20 cellular contexts compared by ENCODE assay signal in the genomic region with DNA sequence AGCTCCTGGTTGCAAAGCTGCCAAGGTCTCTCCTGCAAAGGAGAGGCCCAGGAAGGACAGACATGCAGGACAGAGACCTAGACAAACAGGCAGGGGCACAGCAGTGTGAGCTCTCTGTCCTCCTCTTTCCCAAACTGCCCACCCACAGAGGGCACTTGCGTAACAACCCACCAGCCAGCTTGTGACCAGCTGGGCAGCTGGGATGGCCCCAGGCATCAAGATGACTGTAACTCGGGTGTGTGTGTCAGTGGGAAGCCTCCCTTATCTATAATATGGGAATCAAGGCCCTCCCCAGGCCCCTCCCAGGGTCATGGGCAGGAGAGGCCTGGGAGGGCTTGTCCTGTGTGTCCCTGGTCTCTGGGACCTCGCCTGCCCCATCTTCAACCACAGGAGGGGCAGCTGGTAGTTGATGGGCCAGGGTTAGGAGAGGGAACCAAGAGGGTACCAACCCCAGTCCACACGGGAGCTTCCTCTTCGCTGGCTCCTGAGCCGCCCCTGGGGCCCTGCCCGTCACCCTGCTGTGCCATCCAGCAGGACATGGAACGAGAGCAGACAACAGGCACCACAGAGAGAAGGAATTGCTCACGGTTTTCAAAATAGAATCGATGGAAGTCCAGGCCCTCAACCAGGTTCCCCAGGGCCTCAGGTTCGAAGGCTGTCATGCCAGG. TPM values are rescaled to one million over a fixed set of nuclear protein-coding genes. Genes with fewer than 3 reads are reported as not detected.
A peak's percentile ranks its signal among the peaks of the same experiment; 100 is the strongest.
DNase-seq lines count a peak whose midpoint lies in the region; ATAC-seq, FAIRE-seq and TF ChIP-seq lines count a peak whose summit lies in the region.
"Had no signal": no experiment of that assay in that cellular context is flagged by ENCODE, and none has a peak within 500 bp of the region (broad histone marks: within the 10 kb centered on the region; RNA-seq: fewer than 3 reads in every experiment).

No MANE protein-coding gene starts in this region.

- H3F3A ChIP-seq in PC-3 (ENCODE audit: low read length, unreplicated experiment): no peaks in the 10 kb centered on the region

- intact Hi-C loops in HepG2 (cut with micrococcal nuclease; ENCODE audit: unreplicated experiment): no loop called here
- intact Hi-C loops in right lobe of liver (cut with DNase I): no loop called here
- intact Hi-C loops in PC-3 (cut with micrococcal nuclease): no loop called here
- intact Hi-C loops in testis (cut with DNase I; ENCODE audit: low total_unique reads): no loop called here

- no peaks in the 10 kb centered on the region for H3K4me1 ChIP-seq in HepG2 (ENCODE audit: insufficient read depth, low read length)
- no peaks in the 10 kb centered on the region for H3K4me1 ChIP-seq in right lobe of liver
- no peaks in the 10 kb centered on the region for H3K4me1 ChIP-seq in PC-3 (ENCODE audit: insufficient read depth, low read length)
- H3K4me1 ChIP-seq in foreskin keratinocyte: no peaks in the 10 kb centered on the region
- H3K4me1 ChIP-seq in testis: no peaks in the 10 kb centered on the region
- H3K4me1 ChIP-seq: SJCRH30 had no signal

- no peak for TF ChIP-seq CTCF in HepG2 (CRISPR knock-in tag; IDR thresholded peaks at IDR 0.05)
- no peak for TF ChIP-seq CTCF in right lobe of liver (IDR thresholded peaks at IDR 0.05)
- no peak for TF ChIP-seq CTCF in PC-3 (conservative IDR thresholded peaks at IDR 0.05; ENCODE audit: low read depth, low read length)
- no peak for TF ChIP-seq CTCF in epithelial cell of esophagus (IDR thresholded peaks at IDR 0.05; ENCODE audit: insufficient read depth, low read depth, low read length, missing control alignments)
- no peak for TF ChIP-seq CTCF in foreskin keratinocyte (conservative IDR thresholded peaks at IDR 0.05)
- no peak for TF ChIP-seq CTCF in testis (IDR thresholded peaks at IDR 0.05)

- H2AFZ ChIP-seq in HepG2 (ENCODE audit: low read length) (no peak overlapping the region), PC-3 (ENCODE audit: low read length) (no peak overlapping the region)

- H3K79me2 ChIP-seq in HepG2 (ENCODE audit: insufficient read depth, low read length) (no peaks in the 10 kb centered on the region), PC-3 (ENCODE audit: low read length) (no peaks in the 10 kb centered on the region)

- CTCF ChIA-PET in HepG2 (lab: Yijun Ruan, JAX; ENCODE audit: low intra/inter-chr PET ratio, low total read pairs): no interaction called here
- CTCF ChIA-PET in PC-3 (lab: Charles Lee): no interaction called here

- BruUV-seq in HepG2 (replicated peaks; lab: Mats Ljungman, UMichigan) (no TSS peak), PC-3 (replicated peaks; lab: Mats Ljungman, UMichigan) (no TSS peak)

- no peak overlapping the region for H3K27ac ChIP-seq in HepG2 (ENCODE audit: extremely low read length, insufficient read depth, low read length)
- no peak overlapping the region for H3K27ac ChIP-seq in right lobe of liver
- H3K27ac ChIP-seq in PC-3 (ENCODE audit: low read length): no peak overlapping the region
- H3K27ac ChIP-seq in foreskin keratinocyte: no peak overlapping the region
- H3K27ac ChIP-seq in testis: no peak overlapping the region
- H3K27ac ChIP-seq: SJCRH30 had no signal

- H3K4me3 ChIP-seq in HepG2 (replicated peaks in 1 of 3; ENCODE audit: insufficient read depth in 1 of 3, low read depth in 2 of 3, low read length in 3 of 3): no peak overlapping the region
- H3K4me3 ChIP-seq in right lobe of liver: no peak overlapping the region
- no peak overlapping the region for H3K4me3 ChIP-seq in PC-3 (ENCODE audit: low read length)
- no peak overlapping the region for H3K4me3 ChIP-seq in epithelial cell of esophagus (ENCODE audit: low read length)
- no peak overlapping the region for H3K4me3 ChIP-seq in testis
- H3K4me3 ChIP-seq: SJCRH30 had no signal

- no peak overlapping the region for H3K9ac ChIP-seq in HepG2 (ENCODE audit: insufficient read depth, low read depth, low read length)
- no peak overlapping the region for H3K9ac ChIP-seq in PC-3 (ENCODE audit: low read length)

- no peaks in the 10 kb centered on the region for H3K36me3 ChIP-seq in HepG2 (replicated peaks in 1 of 2; ENCODE audit: control insufficient read depth in 1 of 2, insufficient read depth in 2 of 2, low read length in 2 of 2)
- no peaks in the 10 kb centered on the region for H3K36me3 ChIP-seq in right lobe of liver
- H3K36me3 ChIP-seq in PC-3 (ENCODE audit: low read depth, low read length): no peaks in the 10 kb centered on the region
- H3K36me3 ChIP-seq in testis (ENCODE audit: low read depth, missing control alignments): no peaks in the 10 kb centered on the region
- H3K36me3 ChIP-seq: SJCRH30 had no signal

- no peak overlapping the region for H3K4me2 ChIP-seq in HepG2 (ENCODE audit: low read depth, low read length)
- H3K4me2 ChIP-seq in PC-3 (ENCODE audit: low read length): no peak overlapping the region

- TF ChIP-seq POLR2A in HepG2 (IDR thresholded peaks at IDR 0.05; ENCODE audit: insufficient read depth in 1 of 2, low read depth in 2 of 2, low read length in 2 of 2): no peak
- TF ChIP-seq POLR2A in right lobe of liver (IDR thresholded peaks at IDR 0.05): no peak
- no peak for TF ChIP-seq POLR2A in testis (IDR thresholded peaks at IDR 0.05)

- H3K27ac Mint-ChIP-seq in stimulated activated effector memory CD8-positive, alpha-beta T cell treated with anti-CD3 and anti-CD28 coated beads, Interleukin-12 subunit alpha, Interleukin-12 subunit beta, amount 100 ng/mL, for 72 hours: peak overlapping the region; percentile 3
- H3K27ac Mint-ChIP-seq: activated CD4-positive, alpha-beta T cell treated with anti-CD3 and anti-CD28 coated beads for 36 hours; immature natural killer cell; stimulated activated naive CD8-positive, alpha-beta T cell treated with anti-CD3 and anti-CD28 coated beads, Interleukin-15, Interleukin-2, amounts not matched to agents 100 ng/mL and 50 ng/mL, for 24 hours had no signal

- TF ChIP-seq EP300 in HepG2 (IDR thresholded peaks at IDR 0.05; ENCODE audit: low read depth in 2 of 2, low read length in 2 of 2): no peak
- TF ChIP-seq EP300 in HepG2 (CRISPR knock-in tag; IDR thresholded peaks at IDR 0.05; ENCODE audit: borderline replicate concordance): no peak

- H3K9me3 Mint-ChIP-seq in stimulated activated effector memory CD8-positive, alpha-beta T cell treated with anti-CD3 and anti-CD28 coated beads, Interleukin-12 subunit alpha, Interleukin-12 subunit beta, amount 100 ng/mL, for 72 hours: no peaks in the 10 kb centered on the region
- H3K9me3 Mint-ChIP-seq: immature natural killer cell; stimulated activated naive CD8-positive, alpha-beta T cell treated with anti-CD3 and anti-CD28 coated beads, Interleukin-15, Interleukin-2, amounts not matched to agents 100 ng/mL and 50 ng/mL, for 24 hours had no signal

- no peaks in the 10 kb centered on the region for H3K9me2 ChIP-seq in PC-3 (replicated peaks; ENCODE audit: low read length)

- no peak for ATAC-seq in HepG2
- ATAC-seq in right lobe of liver: no peak
- ATAC-seq in PC-3: 0 out of 2 replicates have a peak, but pooled peaks have one; percentile 7
- no peak for ATAC-seq in stimulated activated effector memory CD8-positive, alpha-beta T cell treated with anti-CD3 and anti-CD28 coated beads, Interleukin-12 subunit alpha, Interleukin-12 subunit beta, amount 100 ng/mL, for 72 hours
- no peak for ATAC-seq in foreskin keratinocyte
- ATAC-seq: activated CD4-positive, alpha-beta T cell treated with anti-CD3 and anti-CD28 coated beads for 36 hours had no signal

- TF ChIP-seq RAD21 in HepG2 (CRISPR knock-in tag; IDR thresholded peaks at IDR 0.05): no peak

- no peak for FAIRE-seq in HepG2 (lab: Jason Lieb, UNC)
- FAIRE-seq: A204.1, colon, endothelial cell of umbilical vein had no signal

- DNase-seq in HepG2 (ENCODE audit: low spot score) (no peak), right lobe of liver (no peak), PC-3 (no peak), epithelial cell of esophagus (ENCODE audit: low read depth) (peak; percentile 35), NCI-H2107 treated with DMSO at 0.1 percent for 48 hours (lab: John Stamatoyannopoulos, UW; ENCODE audit: unreplicated experiment) (no peak), foreskin keratinocyte (no peak), testis (no peak)
- DNase-seq in stimulated activated effector memory CD8-positive, alpha-beta T cell treated with anti-CD3 and anti-CD28 coated beads, Interleukin-12 subunit alpha, Interleukin-12 subunit beta, amount 100 ng/mL, for 72 hours (ENCODE audit: low spot score in 2 of 2): no peak
- DNase-seq: activated CD4-positive, alpha-beta T cell treated with anti-CD3 and anti-CD28 coated beads for 36 hours; activated CD8-positive, alpha-beta memory T cell treated with anti-CD3 and anti-CD28 coated beads, Interleukin-2, amount 50 U/mL, for 48 hours; aorta; immature natural killer cell; NCI-H2029 treated with DMSO at 0.1 percent for 48 hours; NCI-H510A treated with DMSO at 0.1 percent for 48 hours had no signal

- H4K20me1 ChIP-seq in HepG2 (ENCODE audit: insufficient read depth, low read length): no peaks in the 10 kb centered on the region
- H4K20me1 ChIP-seq in PC-3 (ENCODE audit: low read length): no peaks in the 10 kb centered on the region

- H3K4me3 Mint-ChIP-seq in stimulated activated effector memory CD8-positive, alpha-beta T cell treated with anti-CD3 and anti-CD28 coated beads, Interleukin-12 subunit alpha, Interleukin-12 subunit beta, amount 100 ng/mL, for 72 hours: no peak overlapping the region
- H3K4me3 Mint-ChIP-seq: activated CD4-positive, alpha-beta T cell treated with anti-CD3 and anti-CD28 coated beads for 36 hours; immature natural killer cell; stimulated activated naive CD8-positive, alpha-beta T cell treated with anti-CD3 and anti-CD28 coated beads, Interleukin-15, Interleukin-2, amounts not matched to agents 100 ng/mL and 50 ng/mL, for 24 hours had no signal

- in situ Hi-C loops in HepG2 (cut with HindIII; ENCODE audit: extremely low pct_ligation_motif_present, low pct_unique_long_range_greater_than_20kb): no loop called here

- POLR2A ChIA-PET in HepG2 (lab: Yijun Ruan, JAX) (no interaction called here), PC-3 (lab: Charles Lee; ENCODE audit: unreplicated experiment) (no interaction called here)

- peaks cover 1 to 16% of the 10 kb centered on the region in 2 experiments; a peak in 3 of 5 replicates for H3K27me3 ChIP-seq in HepG2 (ENCODE audit: control insufficient read depth in 1 of 2, insufficient read depth in 2 of 2, low read length in 2 of 2)
- H3K27me3 ChIP-seq in right lobe of liver: no peaks in the 10 kb centered on the region
- no peaks in the 10 kb centered on the region for H3K27me3 ChIP-seq in PC-3 (ENCODE audit: low read length)
- peaks cover 2% of the 10 kb centered on the region for H3K27me3 ChIP-seq in foreskin keratinocyte
- no peaks in the 10 kb centered on the region for H3K27me3 ChIP-seq in testis
- H3K27me3 ChIP-seq: SJCRH30 had no signal

- H3K36me3 Mint-ChIP-seq in stimulated activated effector memory CD8-positive, alpha-beta T cell treated with anti-CD3 and anti-CD28 coated beads, Interleukin-12 subunit alpha, Interleukin-12 subunit beta, amount 100 ng/mL, for 72 hours: no peaks in the 10 kb centered on the region
- H3K36me3 Mint-ChIP-seq: immature natural killer cell had no signal

- WGBS in HepG2 (ENCODE audit: low lambda C conversion rate): 17% methylated on average over 9 of the region's 11 CpGs
- WGBS in right lobe of liver (ENCODE audit: insufficient coverage, low coverage, low lambda C conversion rate, missing lambda C conversion rate): 81% methylated on average over 3 of the region's 11 CpGs
- WGBS in testis, 2 donors: 87 to 91% methylated on average over 10 to 11 of the region's 11 CpGs

- H3K9me3 ChIP-seq in HepG2 (ENCODE audit: low read length): no peaks in the 10 kb centered on the region
- H3K9me3 ChIP-seq in right lobe of liver: no peaks in the 10 kb centered on the region
- no peaks in the 10 kb centered on the region for H3K9me3 ChIP-seq in PC-3 (ENCODE audit: low read length)
- H3K9me3 ChIP-seq in testis: no peaks in the 10 kb centered on the region
- H3K9me3 ChIP-seq: SJCRH30 had no signal

- no peaks in the 10 kb centered on the region for H3K4me1 Mint-ChIP-seq in stimulated activated effector memory CD8-positive, alpha-beta T cell treated with anti-CD3 and anti-CD28 coated beads, Interleukin-12 subunit alpha, Interleukin-12 subunit beta, amount 100 ng/mL, for 72 hours
- H3K4me1 Mint-ChIP-seq: activated CD4-positive, alpha-beta T cell treated with anti-CD3 and anti-CD28 coated beads for 36 hours; immature natural killer cell had no signal

RNA-seq across cellular contexts. Expression of a gene that starts 37.9 kb away (rescaled TPM):
- total RNA-seq in HepG2 (2016; rRNA removed; fragmentation: Illumina TruSeq; extraction: Trizol) (not detected in 2 replicates), right lobe of liver (not detected), PC-3 (2014; rRNA removed) (0.29 and 0.35 TPM in 2 replicates), foreskin keratinocyte (not detected in 2 replicates), testis (under 1 TPM in 1 of 2 donors, not detected in 1; 0.12 TPM)
- total RNA-seq in HepG2 (2016; cell fraction: cytosol; rRNA removed; fragmentation: Illumina TruSeq; extraction: Trizol; ENCODE audit: low read depth): not detected in 2 replicates
- total RNA-seq in HepG2 (2016; cell fraction: insoluble cytoplasmic fraction; rRNA removed; fragmentation: Illumina TruSeq; extraction: Trizol): not detected in 2 replicates
- total RNA-seq in HepG2 (2016; cell fraction: membrane; rRNA removed; fragmentation: Illumina TruSeq; extraction: Trizol): not detected in 2 replicates
- total RNA-seq in HepG2 (2016; cell fraction: nucleus; rRNA removed; fragmentation: Illumina TruSeq; extraction: Trizol): not detected in 2 replicates
- polyA plus RNA-seq in HepG2 (2011; rRNA removed) (not detected in 2 replicates), foreskin keratinocyte (not detected in 2 replicates), testis (ENCODE audit: insufficient read depth, low read depth, low replicate concordance) (not detected)
- polyA plus RNA-seq in HepG2 (2011; cell fraction: cytosol; rRNA removed): not detected in 2 replicates
- not detected in 2 replicates for polyA plus RNA-seq in HepG2 (2011; cell fraction: nucleus; rRNA removed)
- polyA plus RNA-seq in HepG2 (2012): not detected in 2 replicates
- not detected in 2 replicates for polyA plus RNA-seq in HepG2 (2016; cell fraction: cytosol; fragmentation: Illumina TruSeq; extraction: Trizol; ENCODE audit: low read depth)
- not detected in 2 replicates for polyA plus RNA-seq in HepG2 (2016; cell fraction: insoluble cytoplasmic fraction; fragmentation: Illumina TruSeq; extraction: Trizol; ENCODE audit: low read depth)
- not detected in 2 replicates for polyA plus RNA-seq in HepG2 (2016; cell fraction: membrane; fragmentation: Illumina TruSeq; extraction: Trizol; ENCODE audit: low read depth)
- not detected in 2 replicates for polyA plus RNA-seq in HepG2 (2016; cell fraction: nucleus; fragmentation: Illumina TruSeq; extraction: Trizol; ENCODE audit: insufficient read depth, low read depth)
- 0.72 TPM in 1 of 2 replicates, not detected in the other for polyA minus RNA-seq in HepG2 (2011; rRNA and poly(A)+ RNA removed; ENCODE audit: low replicate concordance)
- polyA minus RNA-seq in HepG2 (2011; cell fraction: cytosol; rRNA and poly(A)+ RNA removed): not detected in 2 replicates
- polyA minus RNA-seq in HepG2 (2011; cell fraction: nucleus; rRNA and poly(A)+ RNA removed): not detected in 2 replicates
- total RNA-seq: activated CD4-positive, alpha-beta T cell treated with anti-CD3 and anti-CD28 coated beads for 36 hours; aorta; endothelial cell of umbilical vein; lung microvascular endothelial cell; SJCRH30 had no signal
- polyA plus RNA-seq: endothelial cell of umbilical vein, immature natural killer cell had no signal
